ENCODE assay signal across 9 cellular contexts in the genomic region with DNA sequence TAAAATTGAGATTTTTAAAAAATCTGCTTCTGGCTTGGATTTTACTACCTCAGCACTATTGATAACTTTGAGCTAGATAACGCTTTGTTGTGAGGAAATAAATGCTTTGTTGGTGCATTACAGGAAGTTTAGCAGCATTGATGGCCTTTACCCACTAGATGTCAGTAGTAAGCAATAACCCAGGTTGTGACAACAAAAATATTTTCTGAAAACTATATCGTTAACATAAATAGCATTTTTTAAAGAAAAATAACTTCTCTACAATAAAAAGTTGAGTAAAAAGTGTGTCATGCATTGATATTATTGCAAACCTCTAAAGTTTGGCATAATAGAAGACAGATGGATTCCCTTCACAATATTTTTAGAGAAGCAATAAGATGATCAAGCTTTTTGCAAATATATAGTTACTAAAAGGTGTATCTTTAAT.
DNase-seq lines count a peak whose midpoint lies in the region; ATAC-seq, FAIRE-seq and TF ChIP-seq lines count a peak whose summit lies in the region.
"Had no signal": no experiment of that assay in that cellular context is flagged by ENCODE, and none has a peak within 500 bp of the region (broad histone marks: within the 10 kb centered on the region; RNA-seq: fewer than 3 reads in every experiment).

No MANE protein-coding gene starts in this region.

- FAIRE-seq in A204.1 (lab: Jason Lieb, UNC): peak; percentile 94

- TF ChIP-seq CTCF in GM12865 (IDR thresholded peaks at IDR 0.05; ENCODE audit: insufficient read depth, low read depth, low read length, missing control alignments): peak; percentile 67

- ATAC-seq in GM18517 (IDR thresholded peaks at IDR 0.05; ENCODE audit: unreplicated experiment) (no peak), HG03039 (IDR thresholded peaks at IDR 0.05; ENCODE audit: unreplicated experiment) (no peak)

- no peaks in the 10 kb centered on the region for H3K27me3 ChIP-seq in H7 (ENCODE audit: control insufficient read depth, insufficient read depth, low read length)
- H3K27me3 ChIP-seq: SJCRH30 had no signal

- peak; percentile 21 for DNase-seq in GM12865 (ENCODE audit: low read depth)
- DNase-seq in SK-MEL-5 (ENCODE audit: low read depth, low spot score): peak; percentile 49
- DNase-seq in iPS-NIHi11 (ENCODE audit: low spot score): peak; percentile 42
- no peak for DNase-seq in H7
- DNase-seq in NCI-H524 treated with DMSO at 0.1 percent for 48 hours (lab: John Stamatoyannopoulos, UW): no peak

- H3K36me3 ChIP-seq in H7 (replicated peaks; ENCODE audit: control insufficient read depth, insufficient read depth, low read length): no peaks in the 10 kb centered on the region
- H3K36me3 ChIP-seq: SJCRH30 had no signal

- in situ Hi-C loops in SK-MEL-5 (cut with HindIII; ENCODE audit: low pct_unique_long_range_greater_than_20kb, low sequenced_read_pairs): no loop called here

- no peak overlapping the region for H3K4me3 ChIP-seq in GM12865 (ENCODE audit: low read depth, low read length)
- no peak overlapping the region for H3K4me3 ChIP-seq in H7 (ENCODE audit: insufficient read depth, low read depth, low read length)
- H3K4me3 ChIP-seq: SJCRH30 had no signal

Comparison
In these comparisons a context has a peak if more than half of its experiments do, and no peak if none do; other contexts are left out.
1. DNase-seq: peak in GM12865 (single experiment), SK-MEL-5 (single experiment) and iPS-NIHi11 (single experiment); none in H7 (single experiment) and NCI-H524 treated with DMSO at 0.1 percent for 48 hours (single experiment).